ENCODE assay signal across 15 cellular contexts in genomic region chr4:162241857-162242256, GRCh38.
"Had no signal": no experiment of that assay in that cellular context is flagged by ENCODE, and none has a peak within 500 bp of the region (broad histone marks: within the 10 kb centered on the region; RNA-seq: fewer than 3 reads in every experiment).

No MANE protein-coding gene starts in this region.

- H3K27ac ChIP-seq: colonic mucosa, gastrocnemius medialis, neural progenitor cell, ovary, tibial artery, vagina had no signal

- DNase-seq: activated CD4-positive, alpha-beta T cell treated with anti-CD3 and anti-CD28 coated beads, Interleukin-2, amount 50 U/mL, for 48 hours; activated CD4-positive, CD25-positive, alpha-beta regulatory T cell treated with anti-CD3 and anti-CD28 coated beads, Interleukin-2, amount 50 U/mL, for 72 hours; activated CD8-positive, alpha-beta memory T cell treated with anti-CD3 and anti-CD28 coated beads, Interleukin-2, amount 10 ng/mL, durations not matched to agents 7 days and 5 days; activated effector memory CD4-positive, alpha-beta T cell treated with anti-CD3 and anti-CD28 coated beads, Interleukin-2, amount 50 U/mL, for 16 hours; activated T-cell treated with anti-CD3 and anti-CD28 coated beads, Interleukin-2, amount 50 U/mL, for 24 hours; anterior cingulate cortex; colonic mucosa; effector CD8-positive, alpha-beta T cell; gastrocnemius medialis; ovary; T-helper 17 cell; tibial artery had no signal

- H3K36me3 ChIP-seq: colonic mucosa, gastrocnemius medialis, neural progenitor cell, ovary, tibial artery, vagina had no signal

- ATAC-seq: activated CD8-positive, alpha-beta memory T cell treated with anti-CD3 and anti-CD28 coated beads, Interleukin-2, amount 10 ng/mL, durations not matched to agents 7 days and 5 days; activated naive CD4-positive, alpha-beta T cell treated with anti-CD3 and anti-CD28 coated beads, Interleukin-2, amount 50 U/mL, for 72 hours; gastrocnemius medialis; T-helper 17 cell had no signal

- H3K4me3 ChIP-seq: colonic mucosa, gastrocnemius medialis, neural progenitor cell, ovary, tibial artery, vagina had no signal

- H3K27me3 ChIP-seq: colonic mucosa, gastrocnemius medialis, neural progenitor cell, ovary, tibial artery, vagina had no signal
